In genomic region chr12:59827767-59828166, GRCh38 we compare ENCODE assay signal across 21 cellular contexts.
DNase-seq lines count a peak whose midpoint lies in the region; ATAC-seq, FAIRE-seq and TF ChIP-seq lines count a peak whose summit lies in the region.
"Had no signal": no experiment of that assay in that cellular context is flagged by ENCODE, and none has a peak within 500 bp of the region (broad histone marks: within the 10 kb centered on the region; RNA-seq: fewer than 3 reads in every experiment).

No MANE protein-coding gene starts in this region.

- H3K9me3 ChIP-seq in HepG2 (ENCODE audit: low read length) (no peaks in the 10 kb centered on the region; the same call in 1 of the 2 replicates), right lobe of liver (no peaks in the 10 kb centered on the region), astrocyte (ENCODE audit: insufficient read depth, low read depth, low read length) (no peaks in the 10 kb centered on the region)
- H3K9me3 ChIP-seq in CD8-positive, alpha-beta memory T cell (ENCODE audit: low read length) = no peaks in the 10 kb centered on the region
- H3K9me3 ChIP-seq: BE2C, BLaER1, Caco-2 had no signal

- H3K36me3 Mint-ChIP-seq in astrocyte (ENCODE audit: low read depth, unreplicated experiment) = no peaks in the 10 kb centered on the region
- H3K36me3 Mint-ChIP-seq in CD8-positive, alpha-beta memory T cell = no peaks in the 10 kb centered on the region
- H3K36me3 Mint-ChIP-seq: CD14-positive monocyte; CD4-positive, alpha-beta memory T cell; CD4-positive, CD25-positive, alpha-beta regulatory T cell had no signal

- ATAC-seq in HepG2 = no peak
- ATAC-seq in right lobe of liver = no peak
- no peak for ATAC-seq in HG03439 (IDR thresholded peaks at IDR 0.05; ENCODE audit: unreplicated experiment)

- POLR2A ChIA-PET in HepG2 (lab: Yijun Ruan, JAX) = no interaction called here
- POLR2A ChIA-PET in CD8-positive, alpha-beta memory T cell (lab: Charles Lee) = no interaction called here

- peaks cover 3% of the 10 kb centered on the region for H3K4me1 Mint-ChIP-seq in astrocyte (ENCODE audit: low read depth, unreplicated experiment)
- no peaks in the 10 kb centered on the region for H3K4me1 Mint-ChIP-seq in CD8-positive, alpha-beta memory T cell
- H3K4me1 Mint-ChIP-seq: CD14-positive monocyte; CD4-positive, alpha-beta memory T cell; CD4-positive, CD25-positive, alpha-beta regulatory T cell had no signal

- H3K79me2 ChIP-seq in HepG2 (ENCODE audit: insufficient read depth, low read length) (no peaks in the 10 kb centered on the region), astrocyte (ENCODE audit: insufficient read depth, low read length) (no peaks in the 10 kb centered on the region)

- in situ Hi-C loops in HepG2 (cut with HindIII; ENCODE audit: extremely low pct_ligation_motif_present, low pct_unique_long_range_greater_than_20kb) = no loop called here

- intact Hi-C loops in HepG2 (cut with micrococcal nuclease; ENCODE audit: unreplicated experiment) = no loop called here
- intact Hi-C loops in right lobe of liver (cut with DNase I) = no loop called here

- no TSS peak for BruUV-seq in HepG2 (replicated peaks; lab: Mats Ljungman, UMichigan)

- CTCF ChIA-PET in HepG2 (lab: Yijun Ruan, JAX; ENCODE audit: low intra/inter-chr PET ratio, low total read pairs) = no interaction called here
- CTCF ChIA-PET in CD8-positive, alpha-beta memory T cell (lab: Charles Lee) = no interaction called here

- peak overlapping the region; percentile 21 for H3K27ac Mint-ChIP-seq in astrocyte (ENCODE audit: unreplicated experiment)
- H3K27ac Mint-ChIP-seq in CD8-positive, alpha-beta memory T cell = no peak overlapping the region
- H3K27ac Mint-ChIP-seq: CD14-positive monocyte; CD4-positive, alpha-beta memory T cell; CD4-positive, CD25-positive, alpha-beta regulatory T cell had no signal

- no peaks in the 10 kb centered on the region for H3K27me3 Mint-ChIP-seq in astrocyte (ENCODE audit: low read depth, unreplicated experiment)
- peaks cover 4 to 7% of the 10 kb centered on the region in 2 donors for H3K27me3 Mint-ChIP-seq in CD8-positive, alpha-beta memory T cell

- H3K27me3 ChIP-seq in HepG2 (ENCODE audit: control insufficient read depth in 1 of 2, insufficient read depth in 2 of 2, low read length in 2 of 2) = no peaks in the 10 kb centered on the region
- no peaks in the 10 kb centered on the region for H3K27me3 ChIP-seq in right lobe of liver
- H3K27me3 ChIP-seq in astrocyte (ENCODE audit: insufficient read depth, low read length) = no peaks in the 10 kb centered on the region
- no peaks in the 10 kb centered on the region for H3K27me3 ChIP-seq in CD8-positive, alpha-beta memory T cell (ENCODE audit: insufficient read depth, low read length, poor library complexity, severe bottlenecking)
- H3K27me3 ChIP-seq: BE2C, BLaER1 had no signal

- TF ChIP-seq POLR2A in HepG2 (IDR thresholded peaks at IDR 0.05; ENCODE audit: insufficient read depth in 1 of 2, low read depth in 2 of 2, low read length in 2 of 2) (no peak), right lobe of liver (IDR thresholded peaks at IDR 0.05) (no peak)

- no peaks in the 10 kb centered on the region for H3K4me1 ChIP-seq in HepG2 (ENCODE audit: insufficient read depth, low read length)
- no peaks in the 10 kb centered on the region for H3K4me1 ChIP-seq in right lobe of liver
- no peaks in the 10 kb centered on the region for H3K4me1 ChIP-seq in astrocyte (ENCODE audit: insufficient read depth, low read length)
- no peaks in the 10 kb centered on the region for H3K4me1 ChIP-seq in CD8-positive, alpha-beta memory T cell (ENCODE audit: insufficient read depth, low read length)
- H3K4me1 ChIP-seq: BE2C, BLaER1, Caco-2 had no signal

- DNase-seq in HepG2 (ENCODE audit: low spot score) = no peak
- no peak for DNase-seq in right lobe of liver
- no peak for DNase-seq in astrocyte (ENCODE audit: low read depth)
- DNase-seq in CD8-positive, alpha-beta memory T cell = no peak
- DNase-seq: ACHN; BE2C; C1 segment of cervical spinal cord; Caco-2; Calu3; CD4-positive, alpha-beta memory T cell; CD4-positive, CD25-positive, alpha-beta regulatory T cell; DMS79 treated with DMSO at 0.1 percent for 48 hours; GF-D8 had no signal

- TF ChIP-seq CTCF in HepG2 (CRISPR knock-in tag; IDR thresholded peaks at IDR 0.05) (no peak), right lobe of liver (IDR thresholded peaks at IDR 0.05) (no peak), astrocyte (IDR thresholded peaks at IDR 0.05; ENCODE audit: insufficient read depth, low read depth, low read length) (no peak)

- no peak overlapping the region for H3K4me3 Mint-ChIP-seq in astrocyte (ENCODE audit: unreplicated experiment)
- H3K4me3 Mint-ChIP-seq in CD8-positive, alpha-beta memory T cell = no peak overlapping the region
- H3K4me3 Mint-ChIP-seq: CD14-positive monocyte; CD4-positive, alpha-beta memory T cell; CD4-positive, CD25-positive, alpha-beta regulatory T cell had no signal

- H3K4me2 ChIP-seq in HepG2 (ENCODE audit: low read depth, low read length) = no peak overlapping the region
- H3K4me2 ChIP-seq in astrocyte (ENCODE audit: low read length) = no peak overlapping the region
- H3K4me2 ChIP-seq: BLaER1 had no signal

- no peak overlapping the region for H2AFZ ChIP-seq in HepG2 (ENCODE audit: low read length)
- H2AFZ ChIP-seq in astrocyte (ENCODE audit: low read depth, low read length) = no peak overlapping the region

- no peaks in the 10 kb centered on the region for H4K20me1 ChIP-seq in HepG2 (ENCODE audit: insufficient read depth, low read length)
- no peaks in the 10 kb centered on the region for H4K20me1 ChIP-seq in astrocyte (ENCODE audit: insufficient read depth, low read length)
- H4K20me1 ChIP-seq: BLaER1 had no signal

- H3K36me3 ChIP-seq in HepG2 (replicated peaks in 1 of 2; ENCODE audit: control insufficient read depth in 1 of 2, insufficient read depth in 2 of 2, low read length in 2 of 2) (no peaks in the 10 kb centered on the region), right lobe of liver (no peaks in the 10 kb centered on the region), astrocyte (ENCODE audit: insufficient read depth, low read length) (no peaks in the 10 kb centered on the region)
- H3K36me3 ChIP-seq in CD8-positive, alpha-beta memory T cell (ENCODE audit: insufficient read depth, low read length) = no peaks in the 10 kb centered on the region
- H3K36me3 ChIP-seq: BE2C, BLaER1 had no signal

- H3K9ac ChIP-seq in HepG2 (ENCODE audit: insufficient read depth, low read depth, low read length) = no peak overlapping the region
- H3K9ac ChIP-seq in astrocyte (ENCODE audit: low read length) = no peak overlapping the region
- H3K9ac ChIP-seq: BLaER1 had no signal

- no peak for TF ChIP-seq EP300 in HepG2 (IDR thresholded peaks at IDR 0.05; ENCODE audit: low read depth in 2 of 2, low read length in 2 of 2)
- no peak for TF ChIP-seq EP300 in HepG2 (CRISPR knock-in tag; IDR thresholded peaks at IDR 0.05; ENCODE audit: borderline replicate concordance)

- no peak overlapping the region for H3K27ac ChIP-seq in HepG2 (ENCODE audit: extremely low read length, insufficient read depth, low read length)
- H3K27ac ChIP-seq in right lobe of liver = no peak overlapping the region
- no peak overlapping the region for H3K27ac ChIP-seq in astrocyte (ENCODE audit: low read depth, low read length)
- H3K27ac ChIP-seq in CD8-positive, alpha-beta memory T cell (ENCODE audit: low read depth, low read length) = no peak overlapping the region
- H3K27ac ChIP-seq: 22Rv1, BLaER1 had no signal

- FAIRE-seq in HepG2 (lab: Jason Lieb, UNC) (no peak), astrocyte (lab: Jason Lieb, UNC) (no peak)
- FAIRE-seq: D721Med, G401.6, GM12891, GM19239 had no signal

- H3K9me3 Mint-ChIP-seq in astrocyte (ENCODE audit: unreplicated experiment) = no peaks in the 10 kb centered on the region
- no peaks in the 10 kb centered on the region for H3K9me3 Mint-ChIP-seq in CD8-positive, alpha-beta memory T cell
- H3K9me3 Mint-ChIP-seq: CD4-positive, CD25-positive, alpha-beta regulatory T cell had no signal

- H3K4me3 ChIP-seq in HepG2 (replicated peaks in 1 of 3; ENCODE audit: insufficient read depth in 1 of 3, low read depth in 2 of 3, low read length in 3 of 3) (no peak overlapping the region), right lobe of liver (no peak overlapping the region), astrocyte (ENCODE audit: insufficient read depth, low read depth, low read length) (no peak overlapping the region)
- no peak overlapping the region for H3K4me3 ChIP-seq in CD8-positive, alpha-beta memory T cell (ENCODE audit: low read length)
- H3K4me3 ChIP-seq: BLaER1 had no signal

- no peak for TF ChIP-seq RAD21 in HepG2 (CRISPR knock-in tag; IDR thresholded peaks at IDR 0.05)

- WGBS in HepG2 (ENCODE audit: low lambda C conversion rate) = 6% methylated on average over 3 of the region's 3 CpGs
- 66% methylated on average over 3 of the region's 3 CpGs for WGBS in right lobe of liver (ENCODE audit: insufficient coverage, low coverage, low lambda C conversion rate, missing lambda C conversion rate)

TF ChIP-seq in HepG2, 621 proteins besides CTCF, POLR2A, EP300 and RAD21:
- TF ChIP-seq MAFF (IDR thresholded peaks at IDR 0.05; ENCODE audit: low read depth, low read length) (peak; percentile 84), ZNF343 (CRISPR knock-in tag; IDR thresholded peaks at IDR 0.05) (no peak), MAFK (conservative IDR thresholded peaks at IDR 0.05 in 1 of 2, IDR thresholded peaks at IDR 0.05 in 1 of 2; ENCODE audit: low read length in 2 of 2) (peak; percentile 77 to 89), CREB1 (IDR thresholded peaks at IDR 0.05) (0 out of 2 replicates have a peak, but pooled peaks have one; percentile 8), CREB1 (CRISPR knock-in tag; IDR thresholded peaks at IDR 0.05) (no peak)
